ENCODE assay signal across 11 cellular contexts in the genomic region with DNA sequence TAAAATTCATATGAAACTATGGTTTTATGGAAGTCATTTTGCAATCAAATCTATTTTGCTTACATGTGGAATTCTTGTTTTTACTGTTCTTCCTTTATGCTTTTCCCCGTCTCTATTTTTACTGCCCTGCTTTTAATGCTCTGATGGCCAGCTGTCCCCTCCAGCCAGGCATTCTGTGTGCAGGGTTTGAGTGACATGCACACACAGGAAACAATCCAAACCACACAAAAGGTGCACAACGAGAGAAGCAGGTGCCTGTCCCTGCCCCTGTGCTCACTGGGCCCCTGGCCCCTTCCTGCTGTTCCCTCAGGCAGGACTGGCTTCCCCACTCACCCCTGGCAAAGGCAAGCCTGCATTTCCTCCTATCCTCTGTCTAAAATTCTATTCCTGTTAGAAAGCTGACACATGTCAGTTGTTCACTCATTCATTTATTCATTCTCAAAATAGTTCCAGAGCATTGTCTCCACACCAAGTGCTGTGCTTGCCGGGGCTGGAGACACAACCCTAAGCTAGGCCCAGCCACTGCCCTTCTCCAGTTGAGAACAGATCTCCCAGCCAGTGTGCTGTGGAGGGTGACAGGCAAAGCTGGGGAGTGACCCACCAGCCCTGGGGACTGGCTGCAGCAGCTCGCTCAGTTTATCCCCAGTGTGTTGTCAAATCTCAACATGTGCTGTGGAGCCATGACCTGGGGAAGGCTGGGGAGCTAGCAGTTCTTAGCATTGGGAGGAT.
DNase-seq lines count a peak whose midpoint lies in the region; ATAC-seq and TF ChIP-seq lines count a peak whose summit lies in the region.
"Had no signal": no experiment of that assay in that cellular context is flagged by ENCODE, and none has a peak within 500 bp of the region (broad histone marks: within the 10 kb centered on the region; RNA-seq: fewer than 3 reads in every experiment).

No MANE protein-coding gene starts in this region.

- no peaks in the 10 kb centered on the region for H3K4me1 ChIP-seq in Peyer's patch
- H3K4me1 ChIP-seq: breast epithelium had no signal

- no peak overlapping the region for H3K27ac ChIP-seq in Peyer's patch
- H3K27ac ChIP-seq: breast epithelium had no signal

- peaks cover 2% of the 10 kb centered on the region for H3K9me3 Mint-ChIP-seq in neural crest cell
- H3K9me3 Mint-ChIP-seq: activated CD4-positive, alpha-beta memory T cell treated with anti-CD3 and anti-CD28 coated beads, Interleukin-2, amount 10 ng/mL, durations not matched to agents 7 days and 5 days had no signal

- no peak overlapping the region for H3K4me3 ChIP-seq in Peyer's patch
- H3K4me3 ChIP-seq: breast epithelium had no signal

- H3K36me3 Mint-ChIP-seq in neural crest cell (ENCODE audit: low read depth), result no peaks in the 10 kb centered on the region
- H3K36me3 Mint-ChIP-seq: naive B cell had no signal

- H3K4me1 Mint-ChIP-seq in neural crest cell, result peaks cover 13% of the 10 kb centered on the region

- peak overlapping the region; percentile 46 for H3K27ac Mint-ChIP-seq in neural crest cell (ENCODE audit: unreplicated experiment)
- H3K27ac Mint-ChIP-seq: activated CD4-positive, alpha-beta memory T cell treated with anti-CD3 and anti-CD28 coated beads, Interleukin-2, amount 10 ng/mL, durations not matched to agents 7 days and 5 days had no signal

- no peak overlapping the region for H3K4me3 Mint-ChIP-seq in neural crest cell
- H3K4me3 Mint-ChIP-seq: activated CD4-positive, alpha-beta memory T cell treated with anti-CD3 and anti-CD28 coated beads, Interleukin-2, amount 10 ng/mL, durations not matched to agents 7 days and 5 days had no signal

- peak; percentile 12 for DNase-seq in NCI-H2107 treated with DMSO at 0.1 percent for 48 hours (lab: John Stamatoyannopoulos, UW; ENCODE audit: unreplicated experiment)
- no peak for DNase-seq in NCI-H2107 (lab: John Stamatoyannopoulos, UW)
- DNase-seq in neural crest cell (ENCODE audit: low read depth, low spot score), result no peak
- DNase-seq in Peyer's patch, result no peak
- no peak for DNase-seq in HuH-7 (ENCODE audit: low spot score)
- DNase-seq: activated CD4-positive, alpha-beta memory T cell treated with anti-CD3 and anti-CD28 coated beads, Interleukin-2, amount 10 ng/mL, durations not matched to agents 7 days and 5 days; naive B cell had no signal

- ATAC-seq in HG02588 (IDR thresholded peaks at IDR 0.05; ENCODE audit: unreplicated experiment) (peak; percentile 63), HG03575 (IDR thresholded peaks at IDR 0.05; ENCODE audit: extremely low read depth, insufficient number of reproducible peaks, low FRiP score, unreplicated experiment) (peak; percentile 46), GM18519 (IDR thresholded peaks at IDR 0.05; ENCODE audit: low FRiP score, unreplicated experiment) (no peak)

- TF ChIP-seq CTCF in neural crest cell (conservative IDR thresholded peaks at IDR 0.05) (no peak), Peyer's patch (IDR thresholded peaks at IDR 0.05) (no peak)

- H3K27me3 ChIP-seq in Peyer's patch, result no peaks in the 10 kb centered on the region
- H3K27me3 ChIP-seq: breast epithelium had no signal

- no peak for TF ChIP-seq POLR2A in Peyer's patch (IDR thresholded peaks at IDR 0.05)

- peaks cover 3% of the 10 kb centered on the region for H3K27me3 Mint-ChIP-seq in neural crest cell (ENCODE audit: low read depth)
- H3K27me3 Mint-ChIP-seq: activated CD4-positive, alpha-beta memory T cell treated with anti-CD3 and anti-CD28 coated beads, Interleukin-2, amount 10 ng/mL, durations not matched to agents 7 days and 5 days; naive B cell had no signal

- H3K9me3 ChIP-seq in Peyer's patch, result no peaks in the 10 kb centered on the region
- H3K9me3 ChIP-seq: breast epithelium had no signal

- no peaks in the 10 kb centered on the region for H3K36me3 ChIP-seq in Peyer's patch
- H3K36me3 ChIP-seq: breast epithelium had no signal
